Comparison of ENCODE assay signal across 1 cellular context in genomic region chr22:38177044-38177443, GRCh38.
TF ChIP-seq lines count a peak whose summit lies in the region.

No MANE protein-coding gene starts in this region.

TF ChIP-seq in IMR-90, 13 proteins besides CTCF, POLR2A, EP300 and RAD21 (continued from another document):
- no peak for TF ChIP-seq USF2 (IDR thresholded peaks at IDR 0.05; ENCODE audit: low read depth, low read length)
- no peak for TF ChIP-seq RFX5 (IDR thresholded peaks at IDR 0.05; ENCODE audit: low read depth, low read length)
- no peak for TF ChIP-seq ELK1 (IDR thresholded peaks at IDR 0.05; ENCODE audit: borderline replicate concordance, low read depth, low read length)
TF ChIP-seq in IMR-90: peak in this region for 0.
